In the genomic region with DNA sequence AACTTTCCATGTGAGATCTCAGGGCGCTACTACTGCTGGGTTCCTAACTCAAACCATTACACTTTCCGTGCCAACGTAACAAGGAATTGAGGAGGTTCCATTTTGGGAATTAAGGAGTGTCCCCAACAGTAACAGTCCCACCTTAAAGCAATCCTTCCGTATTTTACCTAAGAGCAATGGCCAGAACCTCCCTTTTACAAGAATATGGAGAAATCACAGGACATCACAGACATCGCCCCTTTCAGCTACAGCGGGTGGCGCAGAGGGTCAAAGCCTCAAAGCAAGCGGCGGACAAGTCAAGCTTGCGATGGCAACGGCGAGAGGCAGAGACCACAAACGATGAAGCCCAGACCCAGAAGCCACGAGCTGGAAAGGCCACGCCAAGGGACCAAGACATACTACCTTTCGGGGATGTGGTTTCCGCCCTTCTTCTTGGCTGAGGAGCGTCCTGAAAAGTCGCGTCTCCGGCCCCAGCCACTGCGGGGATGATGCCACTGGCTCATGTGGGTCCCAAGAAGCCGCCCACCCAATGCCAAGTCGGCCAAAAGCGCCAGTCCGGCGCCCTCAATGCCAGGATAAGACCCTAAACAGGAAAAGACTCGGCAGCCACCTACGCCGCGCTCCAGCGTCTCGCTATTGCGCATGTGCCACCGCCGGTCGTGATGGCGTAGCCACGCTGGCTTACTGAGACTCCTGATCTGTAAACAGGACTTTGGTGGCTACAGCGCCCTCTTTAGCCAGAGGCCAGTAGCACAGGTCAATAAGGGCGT, we compare ENCODE assay signal across 1 cellular context.
TF ChIP-seq lines count a peak whose summit lies in the region.

DUSP11 (minus strand) TSS at position 632 of the 770 bp plus-strand sequence; CDS start at position 503, 129 bp downstream.

TF ChIP-seq in HepG2, 621 proteins besides CTCF, POLR2A, EP300 and RAD21 (continued from another document and continues in another):
- TF ChIP-seq, protein P1, sequence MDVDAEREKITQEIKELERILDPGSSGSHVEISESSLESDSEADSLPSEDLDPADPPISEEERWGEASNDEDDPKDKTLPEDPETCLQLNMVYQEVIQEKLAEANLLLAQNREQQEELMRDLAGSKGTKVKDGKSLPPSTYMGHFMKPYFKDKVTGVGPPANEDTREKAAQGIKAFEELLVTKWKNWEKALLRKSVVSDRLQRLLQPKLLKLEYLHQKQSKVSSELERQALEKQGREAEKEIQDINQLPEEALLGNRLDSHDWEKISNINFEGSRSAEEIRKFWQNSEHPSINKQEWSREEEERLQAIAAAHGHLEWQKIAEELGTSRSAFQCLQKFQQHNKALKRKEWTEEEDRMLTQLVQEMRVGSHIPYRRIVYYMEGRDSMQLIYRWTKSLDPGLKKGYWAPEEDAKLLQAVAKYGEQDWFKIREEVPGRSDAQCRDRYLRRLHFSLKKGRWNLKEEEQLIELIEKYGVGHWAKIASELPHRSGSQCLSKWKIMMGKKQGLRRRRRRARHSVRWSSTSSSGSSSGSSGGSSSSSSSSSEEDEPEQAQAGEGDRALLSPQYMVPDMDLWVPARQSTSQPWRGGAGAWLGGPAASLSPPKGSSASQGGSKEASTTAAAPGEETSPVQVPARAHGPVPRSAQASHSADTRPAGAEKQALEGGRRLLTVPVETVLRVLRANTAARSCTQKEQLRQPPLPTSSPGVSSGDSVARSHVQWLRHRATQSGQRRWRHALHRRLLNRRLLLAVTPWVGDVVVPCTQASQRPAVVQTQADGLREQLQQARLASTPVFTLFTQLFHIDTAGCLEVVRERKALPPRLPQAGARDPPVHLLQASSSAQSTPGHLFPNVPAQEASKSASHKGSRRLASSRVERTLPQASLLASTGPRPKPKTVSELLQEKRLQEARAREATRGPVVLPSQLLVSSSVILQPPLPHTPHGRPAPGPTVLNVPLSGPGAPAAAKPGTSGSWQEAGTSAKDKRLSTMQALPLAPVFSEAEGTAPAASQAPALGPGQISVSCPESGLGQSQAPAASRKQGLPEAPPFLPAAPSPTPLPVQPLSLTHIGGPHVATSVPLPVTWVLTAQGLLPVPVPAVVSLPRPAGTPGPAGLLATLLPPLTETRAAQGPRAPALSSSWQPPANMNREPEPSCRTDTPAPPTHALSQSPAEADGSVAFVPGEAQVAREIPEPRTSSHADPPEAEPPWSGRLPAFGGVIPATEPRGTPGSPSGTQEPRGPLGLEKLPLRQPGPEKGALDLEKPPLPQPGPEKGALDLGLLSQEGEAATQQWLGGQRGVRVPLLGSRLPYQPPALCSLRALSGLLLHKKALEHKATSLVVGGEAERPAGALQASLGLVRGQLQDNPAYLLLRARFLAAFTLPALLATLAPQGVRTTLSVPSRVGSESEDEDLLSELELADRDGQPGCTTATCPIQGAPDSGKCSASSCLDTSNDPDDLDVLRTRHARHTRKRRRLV (CRISPR knock-in tag; IDR thresholded peaks at IDR 0.05) = no peak
- TF ChIP-seq ZNF607 (CRISPR knock-in tag; IDR thresholded peaks at IDR 0.05; ENCODE audit: borderline replicate concordance) = peak; percentile 83
- TF ChIP-seq, protein P2, sequence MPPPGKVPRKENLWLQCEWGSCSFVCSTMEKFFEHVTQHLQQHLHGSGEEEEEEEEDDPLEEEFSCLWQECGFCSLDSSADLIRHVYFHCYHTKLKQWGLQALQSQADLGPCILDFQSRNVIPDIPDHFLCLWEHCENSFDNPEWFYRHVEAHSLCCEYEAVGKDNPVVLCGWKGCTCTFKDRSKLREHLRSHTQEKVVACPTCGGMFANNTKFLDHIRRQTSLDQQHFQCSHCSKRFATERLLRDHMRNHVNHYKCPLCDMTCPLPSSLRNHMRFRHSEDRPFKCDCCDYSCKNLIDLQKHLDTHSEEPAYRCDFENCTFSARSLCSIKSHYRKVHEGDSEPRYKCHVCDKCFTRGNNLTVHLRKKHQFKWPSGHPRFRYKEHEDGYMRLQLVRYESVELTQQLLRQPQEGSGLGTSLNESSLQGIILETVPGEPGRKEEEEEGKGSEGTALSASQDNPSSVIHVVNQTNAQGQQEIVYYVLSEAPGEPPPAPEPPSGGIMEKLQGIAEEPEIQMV (CRISPR knock-in tag; IDR thresholded peaks at IDR 0.05; ENCODE audit: low read depth) = peak; percentile 82
- peak; percentile 79 for TF ChIP-seq KLF6 (CRISPR knock-in tag; IDR thresholded peaks at IDR 0.05)
- TF ChIP-seq FOSL2 (CRISPR knock-in tag; IDR thresholded peaks at IDR 0.05) = peak; percentile 75; the same call in 1 of the 2 replicates
- TF ChIP-seq EED (CRISPR knock-in tag; IDR thresholded peaks at IDR 0.05) = no peak
- TF ChIP-seq, protein P3, sequence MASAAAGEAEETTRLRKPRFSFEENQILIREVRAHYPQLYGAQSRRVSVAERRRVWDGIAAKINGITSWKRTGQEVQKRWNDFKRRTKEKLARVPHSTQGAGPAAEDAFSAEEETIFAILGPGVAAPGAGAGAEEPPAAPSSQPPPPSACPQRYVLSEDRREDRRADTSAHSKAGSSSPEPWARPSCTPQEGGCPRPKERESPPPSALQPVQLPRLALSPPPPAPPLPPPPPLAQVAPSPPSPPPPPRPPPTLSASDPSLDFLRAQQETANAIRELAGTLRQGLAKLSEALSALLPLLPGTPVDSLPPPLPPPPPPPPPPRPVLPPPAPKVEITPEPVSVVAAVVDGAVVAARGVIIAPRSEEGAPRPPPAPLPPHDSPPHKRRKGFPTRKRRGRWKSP (CRISPR knock-in tag; IDR thresholded peaks at IDR 0.05) = peak; percentile 56
- TF ChIP-seq, protein P4, sequence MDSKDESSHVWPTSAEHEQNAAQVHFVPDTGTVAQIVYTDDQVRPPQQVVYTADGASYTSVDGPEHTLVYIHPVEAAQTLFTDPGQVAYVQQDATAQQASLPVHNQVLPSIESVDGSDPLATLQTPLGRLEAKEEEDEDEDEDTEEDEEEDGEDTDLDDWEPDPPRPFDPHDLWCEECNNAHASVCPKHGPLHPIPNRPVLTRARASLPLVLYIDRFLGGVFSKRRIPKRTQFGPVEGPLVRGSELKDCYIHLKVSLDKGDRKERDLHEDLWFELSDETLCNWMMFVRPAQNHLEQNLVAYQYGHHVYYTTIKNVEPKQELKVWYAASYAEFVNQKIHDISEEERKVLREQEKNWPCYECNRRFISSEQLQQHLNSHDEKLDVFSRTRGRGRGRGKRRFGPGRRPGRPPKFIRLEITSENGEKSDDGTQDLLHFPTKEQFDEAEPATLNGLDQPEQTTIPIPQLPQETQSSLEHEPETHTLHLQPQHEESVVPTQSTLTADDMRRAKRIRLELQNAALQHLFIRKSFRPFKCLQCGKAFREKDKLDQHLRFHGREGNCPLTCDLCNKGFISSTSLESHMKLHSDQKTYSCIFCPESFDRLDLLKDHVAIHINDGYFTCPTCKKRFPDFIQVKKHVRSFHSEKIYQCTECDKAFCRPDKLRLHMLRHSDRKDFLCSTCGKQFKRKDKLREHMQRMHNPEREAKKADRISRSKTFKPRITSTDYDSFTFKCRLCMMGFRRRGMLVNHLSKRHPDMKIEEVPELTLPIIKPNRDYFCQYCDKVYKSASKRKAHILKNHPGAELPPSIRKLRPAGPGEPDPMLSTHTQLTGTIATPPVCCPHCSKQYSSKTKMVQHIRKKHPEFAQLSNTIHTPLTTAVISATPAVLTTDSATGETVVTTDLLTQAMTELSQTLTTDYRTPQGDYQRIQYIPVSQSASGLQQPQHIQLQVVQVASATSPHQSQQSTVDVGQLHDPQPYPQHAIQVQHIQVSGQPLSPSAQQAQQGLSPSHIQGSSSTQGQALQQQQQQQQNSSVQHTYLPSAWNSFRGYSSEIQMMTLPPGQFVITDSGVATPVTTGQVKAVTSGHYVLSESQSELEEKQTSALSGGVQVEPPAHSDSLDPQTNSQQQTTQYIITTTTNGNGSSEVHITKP (CRISPR knock-in tag; IDR thresholded peaks at IDR 0.05; ENCODE audit: low read depth) = peak; percentile 67; the same call in 1 of the 2 replicates
- TF ChIP-seq, protein P5, sequence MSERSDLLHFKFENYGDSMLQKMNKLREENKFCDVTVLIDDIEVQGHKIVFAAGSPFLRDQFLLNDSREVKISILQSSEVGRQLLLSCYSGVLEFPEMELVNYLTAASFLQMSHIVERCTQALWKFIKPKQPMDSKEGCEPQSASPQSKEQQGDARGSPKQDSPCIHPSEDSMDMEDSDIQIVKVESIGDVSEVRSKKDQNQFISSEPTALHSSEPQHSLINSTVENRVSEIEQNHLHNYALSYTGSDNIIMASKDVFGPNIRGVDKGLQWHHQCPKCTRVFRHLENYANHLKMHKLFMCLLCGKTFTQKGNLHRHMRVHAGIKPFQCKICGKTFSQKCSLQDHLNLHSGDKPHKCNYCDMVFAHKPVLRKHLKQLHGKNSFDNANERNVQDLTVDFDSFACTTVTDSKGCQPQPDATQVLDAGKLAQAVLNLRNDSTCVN (CRISPR knock-in tag; IDR thresholded peaks at IDR 0.05; ENCODE audit: borderline replicate concordance) = peak; percentile 82; the same call in 1 of the 2 replicates
- no peak for TF ChIP-seq ZBTB14 (CRISPR knock-in tag; IDR thresholded peaks at IDR 0.05)
- no peak; the same call in 1 of the 2 replicates for TF ChIP-seq BCL6 (CRISPR knock-in tag; IDR thresholded peaks at IDR 0.05)
- TF ChIP-seq ZIK1 (CRISPR knock-in tag; IDR thresholded peaks at IDR 0.05; ENCODE audit: borderline replicate concordance, low read depth) = 0 out of 2 replicates have a peak, but pooled peaks have one; percentile 65
- TF ChIP-seq HDAC1 (CRISPR knock-in tag; IDR thresholded peaks at IDR 0.05) = peak; percentile 81
- TF ChIP-seq REL (CRISPR knock-in tag; conservative IDR thresholded peaks at IDR 0.05) = no peak
- no peak for TF ChIP-seq PLRG1 (conservative IDR thresholded peaks at IDR 0.05)
- no peak for TF ChIP-seq ZNF260 (CRISPR knock-in tag; IDR thresholded peaks at IDR 0.05; ENCODE audit: borderline replicate concordance, low read depth)
- TF ChIP-seq SNRNP70 (IDR thresholded peaks at IDR 0.05; ENCODE audit: low read depth, low read length) = no peak
- peak; percentile 90 for TF ChIP-seq HOXA3 (CRISPR knock-in tag; IDR thresholded peaks at IDR 0.05)
- peak; percentile 54; the same call in 1 of the 2 replicates for TF ChIP-seq MIXL1 (CRISPR knock-in tag; IDR thresholded peaks at IDR 0.05)
- TF ChIP-seq TMF1 (CRISPR knock-in tag; IDR thresholded peaks at IDR 0.05; ENCODE audit: low read depth) = no peak
- peak; percentile 63 for TF ChIP-seq PHF20 (CRISPR knock-in tag; IDR thresholded peaks at IDR 0.05)
- TF ChIP-seq MIER3 (CRISPR knock-in tag; IDR thresholded peaks at IDR 0.05; ENCODE audit: borderline replicate concordance) = peak; percentile 78; the same call in 1 of the 2 replicates
- no peak for TF ChIP-seq MED8 (CRISPR knock-in tag; IDR thresholded peaks at IDR 0.05; ENCODE audit: insufficient replicate concordance)
- no peak for TF ChIP-seq CENPT (CRISPR knock-in tag; IDR thresholded peaks at IDR 0.05; ENCODE audit: low read depth)
- TF ChIP-seq MEIS1 (CRISPR knock-in tag; IDR thresholded peaks at IDR 0.05; ENCODE audit: borderline replicate concordance) = peak; percentile 31; the same call in 1 of the 2 replicates
- peak; percentile 25; the same call in 1 of the 2 replicates for TF ChIP-seq NAIF1 (CRISPR knock-in tag; IDR thresholded peaks at IDR 0.05; ENCODE audit: borderline replicate concordance)
- peak; percentile 49 for TF ChIP-seq ETV5 (CRISPR knock-in tag; IDR thresholded peaks at IDR 0.05; ENCODE audit: borderline replicate concordance)
- 0 out of 2 replicates have a peak, but pooled peaks have one; percentile 69 for TF ChIP-seq HIVEP1 (CRISPR knock-in tag; IDR thresholded peaks at IDR 0.05)
- 0 out of 2 replicates have a peak, but pooled peaks have one; percentile 35 for TF ChIP-seq SIN3B (IDR thresholded peaks at IDR 0.05; ENCODE audit: low read length)
- peak; percentile 84; the same call in 1 of the 2 replicates for TF ChIP-seq ZNF354B (CRISPR knock-in tag; IDR thresholded peaks at IDR 0.05)
- TF ChIP-seq DZIP1 (CRISPR knock-in tag; IDR thresholded peaks at IDR 0.05) = 0 out of 2 replicates have a peak, but pooled peaks have one; percentile 44
- peak; percentile 89 for TF ChIP-seq YEATS4 (CRISPR knock-in tag; IDR thresholded peaks at IDR 0.05; ENCODE audit: borderline replicate concordance)
- peak; percentile 90 for TF ChIP-seq KDM2A (CRISPR knock-in tag; IDR thresholded peaks at IDR 0.05; ENCODE audit: borderline replicate concordance, low read depth)
- no peak for TF ChIP-seq TEAD2 (CRISPR knock-in tag; IDR thresholded peaks at IDR 0.05)
- TF ChIP-seq ATF4 (CRISPR knock-in tag; IDR thresholded peaks at IDR 0.05) = no peak
- TF ChIP-seq ZNF768 (CRISPR knock-in tag; IDR thresholded peaks at IDR 0.05) = peak; percentile 64; the same call in 1 of the 2 replicates
